In genomic region chr3:21330293-21330692, GRCh38 we compare ENCODE assay signal across 1 cellular context.
TF ChIP-seq lines count a peak whose summit lies in the region.

No MANE protein-coding gene starts in this region.

TF ChIP-seq in SK-N-SH, 30 proteins besides CTCF, POLR2A, EP300 and RAD21 (continued from another document):
- TF ChIP-seq TEAD4 (IDR thresholded peaks at IDR 0.05; ENCODE audit: borderline replicate concordance, insufficient read depth), result no peak
- TF ChIP-seq, protein P1, sequence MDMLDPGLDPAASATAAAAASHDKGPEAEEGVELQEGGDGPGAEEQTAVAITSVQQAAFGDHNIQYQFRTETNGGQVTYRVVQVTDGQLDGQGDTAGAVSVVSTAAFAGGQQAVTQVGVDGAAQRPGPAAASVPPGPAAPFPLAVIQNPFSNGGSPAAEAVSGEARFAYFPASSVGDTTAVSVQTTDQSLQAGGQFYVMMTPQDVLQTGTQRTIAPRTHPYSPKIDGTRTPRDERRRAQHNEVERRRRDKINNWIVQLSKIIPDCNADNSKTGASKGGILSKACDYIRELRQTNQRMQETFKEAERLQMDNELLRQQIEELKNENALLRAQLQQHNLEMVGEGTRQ (IDR thresholded peaks at IDR 0.05; ENCODE audit: borderline replicate concordance, low read depth, low read length), result no peak
- TF ChIP-seq TCF12 (IDR thresholded peaks at IDR 0.05), result no peak
